In genomic region chr2:120702061-120702460, GRCh38 we compare ENCODE assay signal across 13 cellular contexts. TPM values are rescaled to one million over a fixed set of nuclear protein-coding genes. Genes with fewer than 3 reads are reported as not detected.
"Had no signal": no experiment of that assay in that cellular context is flagged by ENCODE, and none has a peak within 500 bp of the region (broad histone marks: within the 10 kb centered on the region; RNA-seq: fewer than 3 reads in every experiment).

No MANE protein-coding gene starts in this region.

- H3K4me3 ChIP-seq: gastroesophageal sphincter, lung, smooth muscle cell had no signal

- ATAC-seq: gastroesophageal sphincter, left cardiac atrium had no signal

- H3K27me3 ChIP-seq: brain microvascular endothelial cell, gastroesophageal sphincter had no signal

- H3K27ac ChIP-seq: brain microvascular endothelial cell, gastroesophageal sphincter had no signal

- H3K4me1 ChIP-seq: gastroesophageal sphincter had no signal

- H3K36me3 ChIP-seq: brain microvascular endothelial cell, gastroesophageal sphincter had no signal

- H3K9me3 ChIP-seq: gastroesophageal sphincter had no signal

- DNase-seq: activated CD4-positive, alpha-beta T cell treated with anti-CD3 and anti-CD28 coated beads, Interleukin-2, amount 10 ng/mL, durations not matched to agents 7 days and 5 days; activated naive CD4-positive, alpha-beta T cell; activated naive CD8-positive, alpha-beta T cell treated with anti-CD3 and anti-CD28 coated beads, Interleukin-2, amount 10 ng/mL, durations not matched to agents 7 days and 5 days; brain microvascular endothelial cell; effector CD8-positive, alpha-beta T cell; left cardiac atrium; naive B cell; SW 1271 had no signal

RNA-seq across cellular contexts. Expression of gene GLI2, which starts 33.6 kb away (rescaled TPM):
- total RNA-seq: activated CD8-positive, alpha-beta memory T cell treated with anti-CD3 and anti-CD28 coated beads for 36 hours; mononuclear cell had no signal
